ENCODE assay signal across 12 cellular contexts in genomic region chr12:132145334-132145733, GRCh38. TPM values are rescaled to one million over a fixed set of nuclear protein-coding genes. Genes with fewer than 3 reads are reported as not detected.
DNase-seq lines count a peak whose midpoint lies in the region; ATAC-seq, FAIRE-seq and TF ChIP-seq lines count a peak whose summit lies in the region.
"Had no signal": no experiment of that assay in that cellular context is flagged by ENCODE, and none has a peak within 500 bp of the region (broad histone marks: within the 10 kb centered on the region; RNA-seq: fewer than 3 reads in every experiment).

No MANE protein-coding gene starts in this region.

- no peak for FAIRE-seq in astrocyte (lab: Jason Lieb, UNC)

- no peaks in the 10 kb centered on the region for H3K27me3 Mint-ChIP-seq in astrocyte (ENCODE audit: low read depth, unreplicated experiment)

- peaks cover 5% of the 10 kb centered on the region for H3K4me1 Mint-ChIP-seq in astrocyte (ENCODE audit: low read depth, unreplicated experiment)

- ATAC-seq in heart right ventricle (peak in 1 of 8 donors; percentile 3), lower lobe of right lung (no peak), GM21723 (IDR thresholded peaks at IDR 0.05; ENCODE audit: unreplicated experiment) (no peak)

- peak overlapping the region; percentile 92 for H3K4me3 Mint-ChIP-seq in astrocyte (ENCODE audit: unreplicated experiment)

- 75 to 76% methylated on average over 7 of the region's 7 CpGs for WGBS in heart right ventricle, 2 donors

- peak overlapping the region; percentile 53 for H3K27ac Mint-ChIP-seq in astrocyte (ENCODE audit: unreplicated experiment)

- H3K9me3 Mint-ChIP-seq in astrocyte (ENCODE audit: unreplicated experiment) = no peaks in the 10 kb centered on the region

- no peaks in the 10 kb centered on the region for H3K27me3 ChIP-seq in heart right ventricle
- no peaks in the 10 kb centered on the region for H3K27me3 ChIP-seq in right atrium auricular region
- no peaks in the 10 kb centered on the region for H3K27me3 ChIP-seq in astrocyte (ENCODE audit: insufficient read depth, low read length)
- no peaks in the 10 kb centered on the region for H3K27me3 ChIP-seq in lower lobe of right lung (ENCODE audit: low read depth)
- H3K27me3 ChIP-seq in vagina = no peaks in the 10 kb centered on the region

- H3K9me3 ChIP-seq in heart right ventricle (no peaks in the 10 kb centered on the region), right atrium auricular region (no peaks in the 10 kb centered on the region), astrocyte (ENCODE audit: insufficient read depth, low read depth, low read length) (no peaks in the 10 kb centered on the region), lower lobe of right lung (no peaks in the 10 kb centered on the region), vagina (no peaks in the 10 kb centered on the region)

- TF ChIP-seq POLR2A in vagina (IDR thresholded peaks at IDR 0.05) = no peak

- DNase-seq in heart right ventricle (no peak), right atrium auricular region (ENCODE audit: low spot score) (no peak), astrocyte (ENCODE audit: low read depth) (no peak), lower lobe of right lung (no peak), vagina (ENCODE audit: extremely low spot score in 2 of 2) (no peak), NCI-H2171 treated with DMSO at 0.1 percent for 48 hours (lab: John Stamatoyannopoulos, UW) (no peak), AG08395 (ENCODE audit: low spot score) (no peak)
- DNase-seq: GF-D8, hippocampal formation, substantia nigra, T-helper 9 cell had no signal

- intact Hi-C loops in heart right ventricle (cut with DNase I) = no loop called here
- intact Hi-C loops in lower lobe of right lung (cut with DNase I) = no loop called here
- intact Hi-C loops in vagina (cut with DNase I) = no loop called here

- H4K20me1 ChIP-seq in astrocyte (ENCODE audit: insufficient read depth, low read length) = peaks cover 47% of the 10 kb centered on the region

- H3K79me2 ChIP-seq in astrocyte (ENCODE audit: insufficient read depth, low read length) = peaks cover 61% of the 10 kb centered on the region

- H3K36me3 Mint-ChIP-seq in astrocyte (ENCODE audit: low read depth, unreplicated experiment) = peaks cover 3% of the 10 kb centered on the region

- peak overlapping the region in 9 of 10 donors; percentile 74 to 99 (median 92) for H3K4me3 ChIP-seq in heart right ventricle
- H3K4me3 ChIP-seq in right atrium auricular region = peak overlapping the region in 1 of 2 donors; percentile 87
- peak overlapping the region; percentile 78 for H3K4me3 ChIP-seq in astrocyte (ENCODE audit: insufficient read depth, low read depth, low read length)
- H3K4me3 ChIP-seq in lower lobe of right lung = peak overlapping the region; percentile 88
- H3K4me3 ChIP-seq in vagina = peak overlapping the region; percentile 81 to 87

- TF ChIP-seq CTCF in heart right ventricle (IDR thresholded peaks at IDR 0.05) = no peak
- no peak for TF ChIP-seq CTCF in right atrium auricular region (IDR thresholded peaks at IDR 0.05)
- TF ChIP-seq CTCF in astrocyte (IDR thresholded peaks at IDR 0.05; ENCODE audit: insufficient read depth, low read depth, low read length) = no peak
- no peak for TF ChIP-seq CTCF in lower lobe of right lung (IDR thresholded peaks at IDR 0.05)
- no peak for TF ChIP-seq CTCF in vagina (IDR thresholded peaks at IDR 0.05)

- peak overlapping the region; percentile 92 for H3K9ac ChIP-seq in astrocyte (ENCODE audit: low read length)

- H3K4me1 ChIP-seq in heart right ventricle = peaks cover 12 to 30% (median 23%) of the 10 kb centered on the region in 9 donors
- H3K4me1 ChIP-seq in right atrium auricular region = peaks cover 0 to 24% of the 10 kb centered on the region in 2 donors
- H3K4me1 ChIP-seq in astrocyte (ENCODE audit: insufficient read depth, low read length) = peaks cover 16% of the 10 kb centered on the region
- peaks cover 27% of the 10 kb centered on the region for H3K4me1 ChIP-seq in lower lobe of right lung
- peaks cover 31% of the 10 kb centered on the region for H3K4me1 ChIP-seq in vagina

- H2AFZ ChIP-seq in astrocyte (ENCODE audit: low read depth, low read length) = no peak overlapping the region

- peak overlapping the region; percentile 98 for H3K4me2 ChIP-seq in astrocyte (ENCODE audit: low read length)

- H3K36me3 ChIP-seq in heart right ventricle (peaks cover 6 to 55% (median 15%) of the 10 kb centered on the region in 9 donors), right atrium auricular region (peaks cover 21% of the 10 kb centered on the region), astrocyte (ENCODE audit: insufficient read depth, low read length) (no peaks in the 10 kb centered on the region), lower lobe of right lung (peaks cover 28% of the 10 kb centered on the region), vagina (peaks cover 0 to 21% of the 10 kb centered on the region in 2 donors)

- H3K27ac ChIP-seq in heart right ventricle (peak overlapping the region in 1 of 10 donors; percentile 82), right atrium auricular region (no peak overlapping the region), astrocyte (ENCODE audit: low read depth, low read length) (no peak overlapping the region), lower lobe of right lung (no peak overlapping the region), vagina (peak overlapping the region; percentile 82)

RNA-seq across cellular contexts. Expression of gene NOC4L, which starts 1.1 kb away (rescaled TPM):
- 10 to 100 TPM in 3 of 10 donors, 1 to 10 TPM in 7; 7.4 to 13.8 (median 9.0) TPM for total RNA-seq in heart right ventricle
- polyA plus RNA-seq in heart right ventricle = 10 to 100 TPM; 20.8 to 22.2 TPM
- 1 to 10 TPM; 6.9 to 9.9 TPM for total RNA-seq in right atrium auricular region
- total RNA-seq in astrocyte = 15.7 and 16.5 TPM in 2 replicates
- 15.8 TPM for total RNA-seq in lower lobe of right lung
- 13.0 TPM for total RNA-seq in vagina

RNA-seq across cellular contexts. Expression of gene DDX51, which starts 1.2 kb away (rescaled TPM):
- total RNA-seq in heart right ventricle = 10 to 100 TPM in 2 of 10 donors, 1 to 10 TPM in 8; 7.2 to 11.1 (median 8.6) TPM
- polyA plus RNA-seq in heart right ventricle = 10 to 100 TPM; 12.4 to 19.9 TPM
- total RNA-seq in right atrium auricular region = 1 to 10 TPM; 6.6 to 8.0 TPM
- total RNA-seq in astrocyte = 8.2 and 10.2 TPM in 2 replicates
- 11.9 TPM for total RNA-seq in lower lobe of right lung
- 11.3 TPM for total RNA-seq in vagina
